In the genomic region with DNA sequence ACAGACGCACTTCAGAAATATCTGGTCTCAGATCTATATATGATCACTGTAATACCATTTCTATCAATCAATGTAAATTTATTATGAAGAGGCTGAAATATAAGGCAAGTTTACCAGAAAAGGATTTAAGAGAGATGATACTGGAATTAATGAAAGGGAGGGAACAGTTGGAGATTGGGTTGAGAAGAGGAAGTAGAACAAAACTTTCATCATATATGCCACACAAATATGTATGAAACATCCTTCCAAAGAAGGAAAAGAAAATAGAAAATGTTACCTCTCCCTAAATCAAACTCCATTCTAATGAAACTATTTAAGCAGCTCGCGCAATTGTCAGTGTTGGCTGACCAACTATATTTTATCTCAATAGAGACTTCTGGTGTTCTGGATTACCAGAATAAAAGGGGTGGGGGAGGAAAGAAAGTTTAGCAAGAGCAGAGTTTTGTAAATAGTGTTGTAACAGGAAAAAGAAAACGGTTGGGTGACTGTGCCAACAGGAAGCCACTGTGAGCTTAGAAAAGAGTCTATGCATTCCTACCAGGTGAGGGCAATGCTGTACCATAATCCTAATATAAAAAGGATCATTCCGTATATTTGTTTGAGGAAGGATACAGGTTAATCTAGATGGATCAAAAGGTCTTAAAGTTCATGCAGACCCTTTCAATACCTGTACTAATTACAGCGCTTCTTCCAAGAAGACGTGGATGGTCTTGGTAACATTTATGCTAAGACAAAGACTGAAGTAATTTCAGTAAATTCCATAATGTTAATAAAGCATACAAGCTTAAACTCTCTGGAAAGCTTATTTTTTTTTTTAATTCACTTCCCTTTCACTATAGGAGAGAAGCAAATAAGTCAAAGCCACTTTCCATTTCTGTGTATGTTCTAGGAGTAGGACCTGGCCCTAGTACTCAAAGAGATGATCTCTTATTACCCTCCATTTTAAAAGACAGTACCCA, we compare ENCODE assay signal across 1 cellular context.
TF ChIP-seq lines count a peak whose summit lies in the region.

No MANE protein-coding gene starts in this region.

TF ChIP-seq in HEK293, 187 proteins besides CTCF, POLR2A, EP300 and RAD21 (continued from another document):
- TF ChIP-seq ZNF654 (tag by site-specific recombination; IDR thresholded peaks at IDR 0.05; ENCODE audit: low read depth) (peak; percentile 54), PRDM1 (tag by site-specific recombination; IDR thresholded peaks at IDR 0.05) (peak; percentile 45), ZNF529 (tag by site-specific recombination; IDR thresholded peaks at IDR 0.05; ENCODE audit: insufficient replicate concordance) (no peak), ZNF791 (tag by site-specific recombination; IDR thresholded peaks at IDR 0.05) (no peak)
- TF ChIP-seq, protein P1, sequence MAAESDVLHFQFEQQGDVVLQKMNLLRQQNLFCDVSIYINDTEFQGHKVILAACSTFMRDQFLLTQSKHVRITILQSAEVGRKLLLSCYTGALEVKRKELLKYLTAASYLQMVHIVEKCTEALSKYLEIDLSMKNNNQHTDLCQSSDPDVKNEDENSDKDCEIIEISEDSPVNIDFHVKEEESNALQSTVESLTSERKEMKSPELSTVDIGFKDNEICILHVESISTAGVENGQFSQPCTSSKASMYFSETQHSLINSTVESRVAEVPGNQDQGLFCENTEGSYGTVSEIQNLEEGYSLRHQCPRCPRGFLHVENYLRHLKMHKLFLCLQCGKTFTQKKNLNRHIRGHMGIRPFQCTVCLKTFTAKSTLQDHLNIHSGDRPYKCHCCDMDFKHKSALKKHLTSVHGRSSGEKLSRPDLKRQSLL (tag by site-specific recombination; IDR thresholded peaks at IDR 0.05) = no peak
